In the genomic region with DNA sequence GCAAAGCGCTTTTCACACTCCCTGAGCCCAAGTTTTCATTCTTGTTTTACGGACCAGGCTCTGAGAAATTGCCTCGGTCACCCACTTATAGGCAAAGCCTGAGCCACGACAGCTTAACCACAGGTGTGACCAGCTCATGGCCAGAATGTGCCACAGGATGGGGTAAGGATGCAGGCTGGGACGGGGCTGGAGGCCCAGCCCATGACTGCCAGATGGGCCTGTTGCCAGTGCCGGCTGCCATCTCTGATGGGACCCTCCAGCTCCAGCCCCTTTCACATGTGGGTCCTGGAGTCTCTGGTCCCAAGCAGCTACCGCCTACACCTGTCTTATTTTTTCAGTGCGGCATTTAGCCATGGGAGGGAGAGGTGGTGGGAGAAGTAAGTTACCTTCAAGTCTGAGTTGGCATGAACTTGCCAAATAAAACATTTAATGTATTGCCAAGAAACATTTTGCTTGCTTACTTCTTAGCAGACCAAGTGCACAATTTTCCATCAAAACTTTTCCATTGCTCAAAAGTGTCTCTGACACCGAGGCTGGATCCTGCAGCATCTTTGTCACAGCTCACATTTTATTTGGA, we compare ENCODE assay signal across 12 cellular contexts.
"Had no signal": no experiment of that assay in that cellular context is flagged by ENCODE, and none has a peak within 500 bp of the region (broad histone marks: within the 10 kb centered on the region; RNA-seq: fewer than 3 reads in every experiment).

No MANE protein-coding gene starts in this region.

- H3K9ac ChIP-seq: neural progenitor cell, parathyroid adenoma had no signal

- DNase-seq: activated CD4-positive, alpha-beta T cell treated with anti-CD3 and anti-CD28 coated beads, Interleukin-2, amount 50 U/mL, for 48 hours; activated CD4-positive, CD25-positive, alpha-beta regulatory T cell treated with anti-CD3 and anti-CD28 coated beads, Interleukin-2, amount 50 U/mL, for 72 hours; activated CD8-positive, alpha-beta memory T cell treated with anti-CD3 and anti-CD28 coated beads, Interleukin-2, amount 10 ng/mL, durations not matched to agents 7 days and 5 days; activated gamma-delta T cell; activated naive CD8-positive, alpha-beta T cell treated with anti-CD3 and anti-CD28 coated beads for 36 hours; activated T-cell treated with anti-CD3 and anti-CD28 coated beads, Interleukin-2, amount 50 U/mL, for 48 hours; foreskin melanocyte; kidney; stimulated activated CD4-positive, alpha-beta T cell treated with anti-CD3 and anti-CD28 coated beads, Interleukin-4, amount 100 ng/mL, for 1 hour; stimulated activated naive CD8-positive, alpha-beta T cell treated with anti-CD3 and anti-CD28 coated beads, Interleukin-15, amount 100 ng/mL, for 72 hours had no signal

- H3K36me3 ChIP-seq: neural progenitor cell had no signal

- H3K27me3 ChIP-seq: neural progenitor cell had no signal

- H3K4me3 ChIP-seq: neural progenitor cell had no signal

- H3K27ac ChIP-seq: neural progenitor cell, parathyroid adenoma had no signal

- ATAC-seq: activated CD8-positive, alpha-beta memory T cell treated with anti-CD3 and anti-CD28 coated beads, Interleukin-2, amount 10 ng/mL, durations not matched to agents 7 days and 5 days; stimulated activated naive CD8-positive, alpha-beta T cell treated with anti-CD3 and anti-CD28 coated beads, Interleukin-15, amount 100 ng/mL, for 72 hours had no signal
